6 cellular contexts compared by ENCODE assay signal in genomic region chr5:20940786-20941185, GRCh38.
DNase-seq lines count a peak whose midpoint lies in the region; ATAC-seq, FAIRE-seq and TF ChIP-seq lines count a peak whose summit lies in the region.
"Not testable (repeated sequence)": the region's sequence is repeated elsewhere in the genome, so short reads cannot be mapped to it uniquely, and the experiment has no call there.

No MANE protein-coding gene starts in this region.

- FAIRE-seq in A204.1 (lab: Jason Lieb, UNC), result peak; percentile 40
- peak; percentile 60 for FAIRE-seq in GM12891 (lab: Jason Lieb, UNC)
- FAIRE-seq in HTR-8/SVneo (lab: Jason Lieb, UNC), result peak; percentile 13
- peak; percentile 23 for FAIRE-seq in urothelium cell line (lab: Jason Lieb, UNC)

- TF ChIP-seq POLR2A in GM12891 (IDR thresholded peaks at IDR 0.05; ENCODE audit: low read depth, low read length), result not testable (repeated sequence)

- ATAC-seq in GM18868 (IDR thresholded peaks at IDR 0.05; ENCODE audit: unreplicated experiment), result peak; percentile 54
- ATAC-seq in HG02885 (IDR thresholded peaks at IDR 0.05; ENCODE audit: poor library complexity, unreplicated experiment), result peak; percentile 56

- not testable (repeated sequence) for DNase-seq in GM12891 (ENCODE audit: insufficient read length, low spot score); HTR-8/SVneo (ENCODE audit: insufficient read length, low spot score); urothelium cell line (ENCODE audit: low spot score)
